Comparison of ENCODE assay signal across 10 cellular contexts in the genomic region with DNA sequence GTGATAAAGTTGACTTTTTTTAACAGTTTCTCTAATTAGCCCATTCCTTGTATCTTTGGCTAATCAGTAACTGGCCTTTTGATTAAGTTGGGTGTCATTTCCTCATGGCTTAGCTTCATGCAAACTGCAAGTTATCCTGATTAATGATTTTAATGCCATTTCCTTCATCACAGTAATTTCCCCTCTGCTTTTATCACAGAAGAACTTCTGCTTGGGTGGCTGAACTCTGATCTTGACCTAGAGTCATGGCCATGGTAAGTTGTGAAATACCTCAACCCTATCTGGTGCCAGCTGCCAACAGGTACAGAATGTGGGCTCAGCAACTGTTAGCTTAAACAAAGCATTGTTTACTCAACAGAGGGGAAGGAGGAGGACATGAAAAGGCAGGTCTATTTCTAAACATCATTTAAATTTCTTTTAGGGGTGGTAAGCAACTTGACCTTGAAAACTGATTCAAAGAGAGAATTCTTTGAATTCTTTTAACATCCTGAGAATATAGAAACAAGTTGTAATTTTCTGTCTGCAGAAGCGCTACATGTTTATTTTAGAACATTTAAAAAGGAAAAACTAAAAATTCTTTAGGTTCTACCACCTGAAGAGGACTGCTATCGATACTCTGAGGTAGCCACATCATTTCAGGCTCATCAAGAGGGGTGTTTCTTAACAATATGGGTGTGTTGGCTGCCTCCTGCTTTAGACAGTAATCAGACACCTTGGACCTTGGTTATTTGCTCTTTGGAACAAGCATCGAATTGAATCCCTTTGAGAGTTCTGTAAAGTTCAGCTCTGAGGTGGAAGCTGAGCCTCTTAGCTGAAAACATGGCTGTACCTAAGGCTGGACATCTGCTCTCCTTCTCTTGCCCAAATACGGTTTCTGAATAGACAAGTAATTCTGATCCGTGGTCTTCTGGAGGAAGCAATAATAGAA. TPM values are rescaled to one million over a fixed set of nuclear protein-coding genes. Genes with fewer than 3 reads are reported as not detected.
DNase-seq lines count a peak whose midpoint lies in the region; ATAC-seq, FAIRE-seq and TF ChIP-seq lines count a peak whose summit lies in the region.
"Had no signal": no experiment of that assay in that cellular context is flagged by ENCODE, and none has a peak within 500 bp of the region (broad histone marks: within the 10 kb centered on the region; RNA-seq: fewer than 3 reads in every experiment).

No MANE protein-coding gene starts in this region.

- H3K27me3 ChIP-seq in KMS-11 (ENCODE audit: insufficient read depth, low read depth) (no peaks in the 10 kb centered on the region), astrocyte (ENCODE audit: insufficient read depth, low read length) (no peaks in the 10 kb centered on the region), parathyroid adenoma (ENCODE audit: control insufficient read depth, insufficient read depth, low read length) (no peaks in the 10 kb centered on the region)
- H3K27me3 ChIP-seq: heart left ventricle had no signal

- H2AFZ ChIP-seq in KMS-11 (ENCODE audit: low read depth): no peak overlapping the region
- H2AFZ ChIP-seq in astrocyte (ENCODE audit: low read depth, low read length): no peak overlapping the region
- peak overlapping the region; percentile 44 for H2AFZ ChIP-seq in parathyroid adenoma

- no peaks in the 10 kb centered on the region for H3K9me3 Mint-ChIP-seq in astrocyte (ENCODE audit: unreplicated experiment)
- H3K9me3 Mint-ChIP-seq: activated T-cell treated with anti-CD3 and anti-CD28 coated beads, Interleukin-2, amount 50 U/mL, for 72 hours had no signal

- H3K79me2 ChIP-seq in KMS-11 (ENCODE audit: insufficient read depth, low read depth): no peaks in the 10 kb centered on the region
- H3K79me2 ChIP-seq in astrocyte (ENCODE audit: insufficient read depth, low read length): no peaks in the 10 kb centered on the region
- H3K79me2 ChIP-seq in parathyroid adenoma: peaks cover 2% of the 10 kb centered on the region

- peak; percentile 80 for ATAC-seq in GM19395 (IDR thresholded peaks at IDR 0.05; ENCODE audit: unreplicated experiment)
- no peak for ATAC-seq in GM19467 (IDR thresholded peaks at IDR 0.05; ENCODE audit: unreplicated experiment)
- ATAC-seq: activated T-cell treated with anti-CD3 and anti-CD28 coated beads, Interleukin-2, amount 50 U/mL, for 72 hours had no signal

- H3K36me3 Mint-ChIP-seq in astrocyte (ENCODE audit: low read depth, unreplicated experiment): peaks cover 30% of the 10 kb centered on the region

- H3K36me3 ChIP-seq in KMS-11 (ENCODE audit: insufficient read depth) (no peaks in the 10 kb centered on the region), astrocyte (ENCODE audit: insufficient read depth, low read length) (no peaks in the 10 kb centered on the region), parathyroid adenoma (ENCODE audit: control insufficient read depth, insufficient read depth, low read length) (no peaks in the 10 kb centered on the region)

- POLR2A ChIA-PET in GM10248 (lab: Yijun Ruan, JAX): no interaction called here

- peak overlapping the region; percentile 22 for H3K4me2 ChIP-seq in KMS-11
- H3K4me2 ChIP-seq in astrocyte (ENCODE audit: low read length): no peak overlapping the region
- peak overlapping the region; percentile 58 for H3K4me2 ChIP-seq in parathyroid adenoma (ENCODE audit: low read length)

- H3K4me1 ChIP-seq in KMS-11 (ENCODE audit: low read depth, poor library complexity, severe bottlenecking): peaks cover 26% of the 10 kb centered on the region
- peaks cover 4% of the 10 kb centered on the region for H3K4me1 ChIP-seq in astrocyte (ENCODE audit: insufficient read depth, low read length)
- peaks cover 40% of the 10 kb centered on the region for H3K4me1 ChIP-seq in parathyroid adenoma

- peak overlapping the region; percentile 23 for H3K27ac Mint-ChIP-seq in astrocyte (ENCODE audit: unreplicated experiment)
- H3K27ac Mint-ChIP-seq: activated T-cell treated with anti-CD3 and anti-CD28 coated beads, Interleukin-2, amount 50 U/mL, for 72 hours had no signal

- FAIRE-seq in astrocyte (lab: Jason Lieb, UNC): no peak

- no peak overlapping the region for H3K4me3 ChIP-seq in KMS-11 (IDR thresholded peaks at IDR 0.05; ENCODE audit: insufficient read depth, low read depth, low read length)
- no peak overlapping the region for H3K4me3 ChIP-seq in astrocyte (ENCODE audit: insufficient read depth, low read depth, low read length)
- peak overlapping the region; percentile 32 for H3K4me3 ChIP-seq in parathyroid adenoma (ENCODE audit: low read depth, low read length)
- H3K4me3 ChIP-seq: heart left ventricle had no signal

- H3K27me3 Mint-ChIP-seq in astrocyte (ENCODE audit: low read depth, unreplicated experiment): no peaks in the 10 kb centered on the region

- H3K9ac ChIP-seq in KMS-11 (no peak overlapping the region), astrocyte (ENCODE audit: low read length) (no peak overlapping the region), parathyroid adenoma (no peak overlapping the region)

- no peaks in the 10 kb centered on the region for H4K20me1 ChIP-seq in KMS-11 (ENCODE audit: insufficient read depth)
- H4K20me1 ChIP-seq in astrocyte (ENCODE audit: insufficient read depth, low read length): no peaks in the 10 kb centered on the region

- H3K27ac ChIP-seq in KMS-11 (peak overlapping the region; percentile 32; the same call in 1 of the 2 replicates), astrocyte (ENCODE audit: low read depth, low read length) (no peak overlapping the region), parathyroid adenoma (peak overlapping the region; percentile 90)
- H3K27ac ChIP-seq: heart left ventricle had no signal

- CTCF ChIA-PET in GM10248 (lab: Yijun Ruan, JAX): interaction anchor here (2.6 to 3.2 kb wide), 3 partner anchors 10 to 57 kb away, joined by 10 to 12 read pairs (median 12); no protein-coding TSS in a partner anchor

- DNase-seq in astrocyte (ENCODE audit: low read depth) (no peak), GM10248 (ENCODE audit: extremely low spot score) (no peak)
- no peak for DNase-seq in activated CD4-positive, CD25-positive, alpha-beta regulatory T cell (lab: John Stamatoyannopoulos, UW)
- no peak for DNase-seq in stimulated activated CD4-positive, alpha-beta T cell treated with anti-CD3 and anti-CD28 coated beads, Interleukin-2, amount 100 ng/mL, for 24 hours
- DNase-seq: activated T-cell treated with anti-CD3 and anti-CD28 coated beads, Interleukin-2, amount 50 U/mL, for 72 hours; heart left ventricle had no signal

- no peak overlapping the region for H3K4me3 Mint-ChIP-seq in astrocyte (ENCODE audit: unreplicated experiment)
- H3K4me3 Mint-ChIP-seq: activated T-cell treated with anti-CD3 and anti-CD28 coated beads, Interleukin-2, amount 50 U/mL, for 72 hours had no signal

- TF ChIP-seq CTCF in KMS-11 (conservative IDR thresholded peaks at IDR 0.05; ENCODE audit: low read depth, low read length) (no peak), astrocyte (IDR thresholded peaks at IDR 0.05; ENCODE audit: insufficient read depth, low read depth, low read length) (no peak), parathyroid adenoma (IDR thresholded peaks at IDR 0.05) (no peak), GM10248 (IDR thresholded peaks at IDR 0.05; ENCODE audit: control extremely low read depth, extremely low read depth, low read depth, missing control alignments) (no peak)

- H3K4me1 Mint-ChIP-seq in astrocyte (ENCODE audit: low read depth, unreplicated experiment): peaks cover 23% of the 10 kb centered on the region

- H3K9me3 ChIP-seq in astrocyte (ENCODE audit: insufficient read depth, low read depth, low read length) (no peaks in the 10 kb centered on the region), parathyroid adenoma (ENCODE audit: control insufficient read depth, low read length) (no peaks in the 10 kb centered on the region)

RNA-seq across cellular contexts. Expression of gene ANXA4, which starts 39.7 kb away (rescaled TPM):
- total RNA-seq in astrocyte: 122 and 132 TPM in 2 replicates

RNA-seq across cellular contexts. Expression of gene GMCL1, which starts 47.9 kb away (rescaled TPM):
- total RNA-seq in astrocyte: 9.5 and 12.7 TPM in 2 replicates
